28 cellular contexts compared by ENCODE assay signal in genomic region chr13:23905766-23906165, GRCh38. TPM values are rescaled to one million over a fixed set of nuclear protein-coding genes. Genes with fewer than 3 reads are reported as not detected.
"Had no signal": no experiment of that assay in that cellular context is flagged by ENCODE, and none has a peak within 500 bp of the region (broad histone marks: within the 10 kb centered on the region; RNA-seq: fewer than 3 reads in every experiment).

No MANE protein-coding gene starts in this region.

- H3K4me3 Mint-ChIP-seq: activated CD4-positive, alpha-beta T cell treated with anti-CD3 and anti-CD28 coated beads for 36 hours; activated CD8-positive, alpha-beta T cell treated with anti-CD3 and anti-CD28 coated beads for 36 hours; activated naive CD4-positive, alpha-beta T cell treated with anti-CD3 and anti-CD28 coated beads, Interleukin-2, amount 10 ng/mL, durations not matched to agents 7 days and 5 days; activated naive CD8-positive, alpha-beta T cell treated with anti-CD3 and anti-CD28 coated beads for 36 hours; activated T-cell treated with anti-CD3 and anti-CD28 coated beads, Interleukin-2, amount 50 U/mL, for 72 hours; T-helper 17 cell had no signal

- H3K27ac Mint-ChIP-seq: activated CD4-positive, alpha-beta T cell treated with anti-CD3 and anti-CD28 coated beads for 36 hours; activated CD8-positive, alpha-beta T cell treated with anti-CD3 and anti-CD28 coated beads for 36 hours; activated naive CD4-positive, alpha-beta T cell treated with anti-CD3 and anti-CD28 coated beads, Interleukin-2, amount 10 ng/mL, durations not matched to agents 7 days and 5 days; activated naive CD8-positive, alpha-beta T cell treated with anti-CD3 and anti-CD28 coated beads for 36 hours; activated T-cell treated with anti-CD3 and anti-CD28 coated beads, Interleukin-2, amount 50 U/mL, for 72 hours; activated T-helper 2 cell treated with anti-CD3 and anti-CD28 coated beads, Interferon-gamma antibody, Interleukin-2, Interleukin-4, amounts not matched to agents 10 μg/mL and 5 μg/mL and 100 μg/mL, durations not matched to agents 14 hours and 24 hours and 36 hours; T-helper 17 cell had no signal

- H3K36me3 Mint-ChIP-seq: activated naive CD4-positive, alpha-beta T cell treated with anti-CD3 and anti-CD28 coated beads, Interleukin-2, amount 10 ng/mL, durations not matched to agents 7 days and 5 days; activated naive CD8-positive, alpha-beta T cell treated with anti-CD3 and anti-CD28 coated beads for 36 hours had no signal

- H3K4me3 ChIP-seq: breast epithelium, SJCRH30 had no signal

- DNase-seq: activated CD4-positive, alpha-beta T cell treated with anti-CD3 and anti-CD28 coated beads for 36 hours; activated CD4-positive, alpha-beta T cell treated with anti-CD3 and anti-CD28 coated beads, Interleukin-2, amount 50 U/mL, for 1 hour; activated CD8-positive, alpha-beta memory T cell treated with anti-CD3 and anti-CD28 coated beads, Interleukin-2, amount 50 U/mL, for 4 hours; activated CD8-positive, alpha-beta T cell treated with anti-CD3 and anti-CD28 coated beads for 36 hours; activated gamma-delta T cell treated with Interleukin-2 at 50 U/mL for 16 hours; activated naive CD4-positive, alpha-beta T cell treated with anti-CD3 and anti-CD28 coated beads, Interleukin-2, amount 10 ng/mL, durations not matched to agents 7 days and 5 days; activated naive CD8-positive, alpha-beta T cell treated with anti-CD3 and anti-CD28 coated beads for 36 hours; activated T-cell treated with anti-CD3 and anti-CD28 coated beads, Interleukin-2, amount 50 U/mL, for 72 hours; caudate nucleus; MM.1S; NCI-H1105; NCI-H1436; NCI-H1694 treated with DMSO at 0.1 percent for 48 hours; NCI-H2081; NCI-H510A treated with DMSO at 0.1 percent for 48 hours; NCI-H69; NK-92 treated with Interleukin-12 subunit alpha and Interleukin-12 subunit beta, amount 100 ng/mL, for 24 hours; OCI-M1; RPMI8226; SJCRH30; T-helper 17 cell; T-helper 9 cell; WERI-Rb-1 had no signal

- H3K9me3 Mint-ChIP-seq: activated CD8-positive, alpha-beta T cell treated with anti-CD3 and anti-CD28 coated beads for 36 hours; activated naive CD4-positive, alpha-beta T cell treated with anti-CD3 and anti-CD28 coated beads, Interleukin-2, amount 10 ng/mL, durations not matched to agents 7 days and 5 days; activated naive CD8-positive, alpha-beta T cell treated with anti-CD3 and anti-CD28 coated beads for 36 hours; activated T-cell treated with anti-CD3 and anti-CD28 coated beads, Interleukin-2, amount 50 U/mL, for 72 hours; activated T-helper 2 cell treated with anti-CD3 and anti-CD28 coated beads, Interferon-gamma antibody, Interleukin-2, Interleukin-4, amounts not matched to agents 10 μg/mL and 5 μg/mL and 100 μg/mL, durations not matched to agents 14 hours and 24 hours and 36 hours had no signal

- H3K27me3 ChIP-seq: SJCRH30 had no signal

- H3K9me3 ChIP-seq: breast epithelium, SJCRH30 had no signal

- ATAC-seq: activated CD4-positive, alpha-beta T cell treated with anti-CD3 and anti-CD28 coated beads for 36 hours; activated CD8-positive, alpha-beta T cell treated with anti-CD3 and anti-CD28 coated beads for 36 hours; activated T-cell treated with anti-CD3 and anti-CD28 coated beads, Interleukin-2, amount 50 U/mL, for 72 hours; Panc1; Right ventricle myocardium inferior; T-helper 17 cell had no signal

- H3K36me3 ChIP-seq: breast epithelium, SJCRH30, WERI-Rb-1 had no signal

- H3K4me1 Mint-ChIP-seq: activated naive CD8-positive, alpha-beta T cell treated with anti-CD3 and anti-CD28 coated beads for 36 hours had no signal

- H3K4me1 ChIP-seq: breast epithelium, SJCRH30 had no signal

- H3K27ac ChIP-seq: breast epithelium, SJCRH30, WERI-Rb-1 had no signal

RNA-seq across cellular contexts. Expression of gene C1QTNF9B, which starts 8.5 kb away (rescaled TPM):
- total RNA-seq: activated CD4-positive, alpha-beta T cell treated with anti-CD3 and anti-CD28 coated beads for 36 hours; activated CD8-positive, alpha-beta T cell treated with anti-CD3 and anti-CD28 coated beads for 36 hours; activated naive CD8-positive, alpha-beta T cell treated with anti-CD3 and anti-CD28 coated beads for 36 hours; activated T-cell treated with anti-CD3 and anti-CD28 coated beads, Interleukin-2, amount 50 U/mL, for 72 hours; activated T-helper 2 cell treated with anti-CD3 and anti-CD28 coated beads, Interferon-gamma antibody, Interleukin-2, Interleukin-4, amounts not matched to agents 10 μg/mL and 5 μg/mL and 100 μg/mL, durations not matched to agents 14 hours and 24 hours and 36 hours; cerebellum; SJCRH30; T-helper 17 cell had no signal
